In the genomic region with DNA sequence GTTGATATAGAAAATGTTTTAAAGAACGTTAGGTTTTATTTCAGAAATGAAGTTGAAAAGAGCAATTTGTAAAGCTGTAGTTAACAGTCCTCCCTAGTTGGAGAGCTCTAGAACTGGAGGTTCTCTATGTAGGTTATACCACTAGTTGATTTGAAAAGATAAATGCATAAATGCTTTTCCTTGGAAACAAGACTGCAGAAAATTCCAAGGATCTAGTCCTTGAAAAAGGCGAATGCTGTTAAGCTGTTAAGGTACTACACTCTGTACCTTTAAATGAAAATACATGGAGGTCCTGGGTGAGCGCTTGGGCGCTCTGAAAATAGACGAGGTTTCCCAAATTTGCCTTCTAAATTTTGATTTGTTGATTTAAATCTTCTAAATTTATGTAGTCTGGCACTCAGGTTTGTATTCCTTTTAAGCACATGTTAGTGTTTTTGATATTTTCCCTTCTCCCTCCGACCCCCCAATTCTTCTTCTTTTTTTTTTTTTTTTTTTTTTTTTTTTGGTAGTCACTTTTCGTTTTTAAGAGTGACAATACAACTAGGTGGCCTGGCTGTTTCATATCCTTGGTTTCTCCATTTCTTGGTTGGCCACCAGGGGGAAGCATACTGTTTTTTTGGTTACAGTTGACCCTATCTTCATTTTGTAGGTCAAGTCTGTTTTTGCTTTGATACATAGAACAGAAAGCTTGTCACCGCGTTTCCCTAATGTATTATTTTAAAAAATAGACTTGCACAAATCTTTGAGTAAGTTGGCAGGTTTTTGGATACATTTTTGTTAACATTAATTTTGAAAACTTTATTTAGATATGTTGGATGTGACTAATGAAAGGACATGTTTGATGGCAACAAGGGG, we compare ENCODE assay signal across 1 cellular context.
TF ChIP-seq lines count a peak whose summit lies in the region.

No MANE protein-coding gene starts in this region.

TF ChIP-seq in K562, 482 proteins besides CTCF, POLR2A, EP300 and RAD21 (continues in another document):
- TF ChIP-seq, protein P1, sequence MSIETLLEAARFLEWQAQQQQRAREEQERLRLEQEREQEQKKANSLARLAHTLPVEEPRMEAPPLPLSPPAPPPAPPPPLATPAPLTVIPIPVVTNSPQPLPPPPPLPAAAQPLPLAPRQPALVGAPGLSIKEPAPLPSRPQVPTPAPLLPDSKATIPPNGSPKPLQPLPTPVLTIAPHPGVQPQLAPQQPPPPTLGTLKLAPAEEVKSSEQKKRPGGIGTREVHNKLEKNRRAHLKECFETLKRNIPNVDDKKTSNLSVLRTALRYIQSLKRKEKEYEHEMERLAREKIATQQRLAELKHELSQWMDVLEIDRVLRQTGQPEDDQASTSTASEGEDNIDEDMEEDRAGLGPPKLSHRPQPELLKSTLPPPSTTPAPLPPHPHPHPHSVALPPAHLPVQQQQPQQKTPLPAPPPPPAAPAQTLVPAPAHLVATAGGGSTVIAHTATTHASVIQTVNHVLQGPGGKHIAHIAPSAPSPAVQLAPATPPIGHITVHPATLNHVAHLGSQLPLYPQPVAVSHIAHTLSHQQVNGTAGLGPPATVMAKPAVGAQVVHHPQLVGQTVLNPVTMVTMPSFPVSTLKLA (conservative IDR thresholded peaks at IDR 0.05): 0 out of 4 replicates have a peak, but pooled peaks of 1 of the 2 experiments have one; percentile 11
- TF ChIP-seq EHMT2 (IDR thresholded peaks at IDR 0.05) (peak; percentile 60; the same call in 1 of the 2 replicates), CTCFL (IDR thresholded peaks at IDR 0.05; ENCODE audit: borderline replicate concordance, insufficient read depth, low read depth, low read length, poor library complexity, severe bottlenecking) (peak; percentile 48), HMBOX1 (IDR thresholded peaks at IDR 0.05) (peak; percentile 64), FOXJ3 (CRISPR knock-in tag; IDR thresholded peaks at IDR 0.05) (no peak), GTF2E2 (tag; IDR thresholded peaks at IDR 0.05) (no peak), GATAD2B (IDR thresholded peaks at IDR 0.05; ENCODE audit: borderline replicate concordance) (0 out of 2 replicates have a peak, but pooled peaks have one; percentile 53), BRD9 (IDR thresholded peaks at IDR 0.05; ENCODE audit: low read depth, partially characterized antibody) (peak; percentile 71), NONO (IDR thresholded peaks at IDR 0.05; ENCODE audit: low read depth in 2 of 2, low read length in 1 of 2) (no peak), NCOR1 (IDR thresholded peaks at IDR 0.05) (peak; percentile 8; the same call in 1 of the 2 replicates), ZNF282 (CRISPR knock-in tag; IDR thresholded peaks at IDR 0.05) (no peak), ZC3H11A (IDR thresholded peaks at IDR 0.05; ENCODE audit: low read depth, low read length) (no peak), TBP (optimal IDR thresholded peaks at IDR 0.05; ENCODE audit: low read depth, low read length) (peak; percentile 33), ESRRA (IDR thresholded peaks at IDR 0.05; ENCODE audit: borderline replicate concordance, low read depth) (peak; percentile 81), TSC22D4 (tag; IDR thresholded peaks at IDR 0.05) (no peak), FOXA3 (CRISPR knock-in tag; conservative IDR thresholded peaks at IDR 0.05 in 1 of 2, IDR thresholded peaks at IDR 0.05 in 1 of 2) (no peak), PRMT5 (CRISPR knock-in tag; IDR thresholded peaks at IDR 0.05) (no peak), PCBP2 (IDR thresholded peaks at IDR 0.05; ENCODE audit: low read depth, low read length, poor library complexity, severe bottlenecking) (no peak), NR2C2 (CRISPR knock-in tag; IDR thresholded peaks at IDR 0.05) (no peak), NR2C2 (tag; IDR thresholded peaks at IDR 0.05) (peak; percentile 56), TEAD4 (IDR thresholded peaks at IDR 0.05; ENCODE audit: low read length) (peak; percentile 17; the same call in 1 of the 2 replicates), TEAD4 (CRISPR knock-in tag; IDR thresholded peaks at IDR 0.05; ENCODE audit: borderline replicate concordance) (no peak), FOXK2 (conservative IDR thresholded peaks at IDR 0.05 in 1 of 2, IDR thresholded peaks at IDR 0.05 in 1 of 2; ENCODE audit: low read depth in 2 of 2) (0 out of 4 replicates have a peak, but pooled peaks of 1 of the 2 experiments have one; percentile 34), TAF9B (IDR thresholded peaks at IDR 0.05; ENCODE audit: partially characterized antibody) (peak; percentile 24), ZNF384 (IDR thresholded peaks at IDR 0.05; ENCODE audit: low read depth, low read length) (peak; percentile 84), CBX1 (IDR thresholded peaks at IDR 0.05; ENCODE audit: low read depth) (0 out of 2 replicates have a peak, but pooled peaks have one; percentile 30), CHCHD3 (CRISPR knock-in tag; IDR thresholded peaks at IDR 0.05) (no peak), BCL6 (CRISPR knock-in tag; IDR thresholded peaks at IDR 0.05) (no peak), TRIM28 (IDR thresholded peaks at IDR 0.05) (no peak), JUND (IDR thresholded peaks at IDR 0.05; ENCODE audit: borderline replicate concordance, low read depth, low read length) (0 out of 2 replicates have a peak, but pooled peaks have one; percentile 14), JUND (tag; IDR thresholded peaks at IDR 0.05; ENCODE audit: borderline replicate concordance, low read depth, low read length) (no peak), NFYB (IDR thresholded peaks at IDR 0.05; ENCODE audit: extremely low read depth, insufficient read length) (no peak), CSDE1 (IDR thresholded peaks at IDR 0.05) (no peak), NR2C1 (IDR thresholded peaks at IDR 0.05) (no peak), NR2C1 (tag; IDR thresholded peaks at IDR 0.05) (0 out of 2 replicates have a peak, but pooled peaks have one; percentile 33), ZNF586 (CRISPR knock-in tag; conservative IDR thresholded peaks at IDR 0.05) (no peak)
- TF ChIP-seq, protein P2, sequence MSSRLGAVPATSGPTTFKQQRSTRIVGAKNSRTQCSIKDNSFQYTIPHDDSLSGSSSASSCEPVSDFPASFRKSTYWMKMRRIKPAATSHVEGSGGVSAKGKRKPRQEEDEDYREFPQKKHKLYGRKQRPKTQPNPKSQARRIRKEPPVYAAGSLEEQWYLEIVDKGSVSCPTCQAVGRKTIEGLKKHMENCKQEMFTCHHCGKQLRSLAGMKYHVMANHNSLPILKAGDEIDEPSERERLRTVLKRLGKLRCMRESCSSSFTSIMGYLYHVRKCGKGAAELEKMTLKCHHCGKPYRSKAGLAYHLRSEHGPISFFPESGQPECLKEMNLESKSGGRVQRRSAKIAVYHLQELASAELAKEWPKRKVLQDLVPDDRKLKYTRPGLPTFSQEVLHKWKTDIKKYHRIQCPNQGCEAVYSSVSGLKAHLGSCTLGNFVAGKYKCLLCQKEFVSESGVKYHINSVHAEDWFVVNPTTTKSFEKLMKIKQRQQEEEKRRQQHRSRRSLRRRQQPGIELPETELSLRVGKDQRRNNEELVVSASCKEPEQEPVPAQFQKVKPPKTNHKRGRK (tag; IDR thresholded peaks at IDR 0.05): peak; percentile 89
- TF ChIP-seq, protein P3, sequence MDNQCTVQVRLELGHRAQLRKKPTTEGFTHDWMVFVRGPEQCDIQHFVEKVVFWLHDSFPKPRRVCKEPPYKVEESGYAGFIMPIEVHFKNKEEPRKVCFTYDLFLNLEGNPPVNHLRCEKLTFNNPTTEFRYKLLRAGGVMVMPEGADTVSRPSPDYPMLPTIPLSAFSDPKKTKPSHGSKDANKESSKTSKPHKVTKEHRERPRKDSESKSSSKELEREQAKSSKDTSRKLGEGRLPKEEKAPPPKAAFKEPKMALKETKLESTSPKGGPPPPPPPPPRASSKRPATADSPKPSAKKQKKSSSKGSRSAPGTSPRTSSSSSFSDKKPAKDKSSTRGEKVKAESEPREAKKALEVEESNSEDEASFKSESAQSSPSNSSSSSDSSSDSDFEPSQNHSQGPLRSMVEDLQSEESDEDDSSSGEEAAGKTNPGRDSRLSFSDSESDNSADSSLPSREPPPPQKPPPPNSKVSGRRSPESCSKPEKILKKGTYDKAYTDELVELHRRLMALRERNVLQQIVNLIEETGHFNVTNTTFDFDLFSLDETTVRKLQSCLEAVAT (IDR thresholded peaks at IDR 0.05): 0 out of 4 replicates have a peak, but pooled peaks of 1 of the 2 experiments have one; percentile 23
- TF ChIP-seq, protein P4, sequence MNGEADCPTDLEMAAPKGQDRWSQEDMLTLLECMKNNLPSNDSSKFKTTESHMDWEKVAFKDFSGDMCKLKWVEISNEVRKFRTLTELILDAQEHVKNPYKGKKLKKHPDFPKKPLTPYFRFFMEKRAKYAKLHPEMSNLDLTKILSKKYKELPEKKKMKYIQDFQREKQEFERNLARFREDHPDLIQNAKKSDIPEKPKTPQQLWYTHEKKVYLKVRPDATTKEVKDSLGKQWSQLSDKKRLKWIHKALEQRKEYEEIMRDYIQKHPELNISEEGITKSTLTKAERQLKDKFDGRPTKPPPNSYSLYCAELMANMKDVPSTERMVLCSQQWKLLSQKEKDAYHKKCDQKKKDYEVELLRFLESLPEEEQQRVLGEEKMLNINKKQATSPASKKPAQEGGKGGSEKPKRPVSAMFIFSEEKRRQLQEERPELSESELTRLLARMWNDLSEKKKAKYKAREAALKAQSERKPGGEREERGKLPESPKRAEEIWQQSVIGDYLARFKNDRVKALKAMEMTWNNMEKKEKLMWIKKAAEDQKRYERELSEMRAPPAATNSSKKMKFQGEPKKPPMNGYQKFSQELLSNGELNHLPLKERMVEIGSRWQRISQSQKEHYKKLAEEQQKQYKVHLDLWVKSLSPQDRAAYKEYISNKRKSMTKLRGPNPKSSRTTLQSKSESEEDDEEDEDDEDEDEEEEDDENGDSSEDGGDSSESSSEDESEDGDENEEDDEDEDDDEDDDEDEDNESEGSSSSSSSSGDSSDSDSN (IDR thresholded peaks at IDR 0.05; ENCODE audit: borderline replicate concordance in 1 of 2, low read depth in 2 of 2, low read length in 2 of 2): 0 out of 4 replicates have a peak, but pooled peaks of 1 of the 2 experiments have one; percentile 45
- TF ChIP-seq, protein P5, sequence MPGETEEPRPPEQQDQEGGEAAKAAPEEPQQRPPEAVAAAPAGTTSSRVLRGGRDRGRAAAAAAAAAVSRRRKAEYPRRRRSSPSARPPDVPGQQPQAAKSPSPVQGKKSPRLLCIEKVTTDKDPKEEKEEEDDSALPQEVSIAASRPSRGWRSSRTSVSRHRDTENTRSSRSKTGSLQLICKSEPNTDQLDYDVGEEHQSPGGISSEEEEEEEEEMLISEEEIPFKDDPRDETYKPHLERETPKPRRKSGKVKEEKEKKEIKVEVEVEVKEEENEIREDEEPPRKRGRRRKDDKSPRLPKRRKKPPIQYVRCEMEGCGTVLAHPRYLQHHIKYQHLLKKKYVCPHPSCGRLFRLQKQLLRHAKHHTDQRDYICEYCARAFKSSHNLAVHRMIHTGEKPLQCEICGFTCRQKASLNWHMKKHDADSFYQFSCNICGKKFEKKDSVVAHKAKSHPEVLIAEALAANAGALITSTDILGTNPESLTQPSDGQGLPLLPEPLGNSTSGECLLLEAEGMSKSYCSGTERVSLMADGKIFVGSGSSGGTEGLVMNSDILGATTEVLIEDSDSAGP (CRISPR knock-in tag; IDR thresholded peaks at IDR 0.05): 0 out of 2 replicates have a peak, but pooled peaks have one; percentile 63
- TF ChIP-seq, protein P6, sequence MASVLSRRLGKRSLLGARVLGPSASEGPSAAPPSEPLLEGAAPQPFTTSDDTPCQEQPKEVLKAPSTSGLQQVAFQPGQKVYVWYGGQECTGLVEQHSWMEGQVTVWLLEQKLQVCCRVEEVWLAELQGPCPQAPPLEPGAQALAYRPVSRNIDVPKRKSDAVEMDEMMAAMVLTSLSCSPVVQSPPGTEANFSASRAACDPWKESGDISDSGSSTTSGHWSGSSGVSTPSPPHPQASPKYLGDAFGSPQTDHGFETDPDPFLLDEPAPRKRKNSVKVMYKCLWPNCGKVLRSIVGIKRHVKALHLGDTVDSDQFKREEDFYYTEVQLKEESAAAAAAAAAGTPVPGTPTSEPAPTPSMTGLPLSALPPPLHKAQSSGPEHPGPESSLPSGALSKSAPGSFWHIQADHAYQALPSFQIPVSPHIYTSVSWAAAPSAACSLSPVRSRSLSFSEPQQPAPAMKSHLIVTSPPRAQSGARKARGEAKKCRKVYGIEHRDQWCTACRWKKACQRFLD (CRISPR knock-in tag; IDR thresholded peaks at IDR 0.05): peak; percentile 48; the same call in 1 of the 2 replicates
- TF ChIP-seq, protein P7, sequence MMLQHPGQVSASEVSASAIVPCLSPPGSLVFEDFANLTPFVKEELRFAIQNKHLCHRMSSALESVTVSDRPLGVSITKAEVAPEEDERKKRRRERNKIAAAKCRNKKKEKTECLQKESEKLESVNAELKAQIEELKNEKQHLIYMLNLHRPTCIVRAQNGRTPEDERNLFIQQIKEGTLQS (IDR thresholded peaks at IDR 0.05): no peak
- TF ChIP-seq, protein P7 (CRISPR knock-in tag; conservative IDR thresholded peaks at IDR 0.05): no peak
